11 cellular contexts compared by ENCODE assay signal in genomic region chr18:57776354-57776753, GRCh38. TPM values are rescaled to one million over a fixed set of nuclear protein-coding genes. Genes with fewer than 3 reads are reported as not detected.
DNase-seq lines count a peak whose midpoint lies in the region; TF ChIP-seq lines count a peak whose summit lies in the region.
"Had no signal": no experiment of that assay in that cellular context is flagged by ENCODE, and none has a peak within 500 bp of the region (broad histone marks: within the 10 kb centered on the region; RNA-seq: fewer than 3 reads in every experiment).

No MANE protein-coding gene starts in this region.

- H3F3A ChIP-seq in MM.1S (ENCODE audit: insufficient read depth, low read length) = no peaks in the 10 kb centered on the region

- intact Hi-C loops in activated CD4-positive, alpha-beta memory T cell treated with anti-CD3 and anti-CD28 coated beads for 36 hours (cut with micrococcal nuclease) = no loop called here
- intact Hi-C loops in stomach (cut with DNase I; ENCODE audit: low total_unique reads) = no loop called here

- no peak for TF ChIP-seq POLR2A in stomach (IDR thresholded peaks at IDR 0.05)

- POLR2A ChIA-PET in activated CD4-positive, alpha-beta memory T cell treated with anti-CD3 and anti-CD28 coated beads for 36 hours (lab: Charles Lee) = no interaction called here
- POLR2A ChIA-PET in activated CD4-positive, alpha-beta memory T cell treated with anti-CD3 and anti-CD28 coated beads, Interleukin-2, amount 10 ng/mL, durations not matched to agents 7 days and 5 days (lab: Charles Lee) = no interaction called here

- H3K27ac Mint-ChIP-seq in activated CD4-positive, alpha-beta memory T cell treated with anti-CD3 and anti-CD28 coated beads for 36 hours = no peak overlapping the region
- H3K27ac Mint-ChIP-seq in activated CD4-positive, alpha-beta memory T cell treated with anti-CD3 and anti-CD28 coated beads, Interleukin-2, amount 10 ng/mL, durations not matched to agents 7 days and 5 days = no peak overlapping the region
- H3K27ac Mint-ChIP-seq: activated B cell treated with CpG ODN at 0.5 μM for 24 hours had no signal

- H3K27me3 Mint-ChIP-seq in activated CD4-positive, alpha-beta memory T cell treated with anti-CD3 and anti-CD28 coated beads for 36 hours = no peaks in the 10 kb centered on the region
- no peaks in the 10 kb centered on the region for H3K27me3 Mint-ChIP-seq in activated CD4-positive, alpha-beta memory T cell treated with anti-CD3 and anti-CD28 coated beads, Interleukin-2, amount 10 ng/mL, durations not matched to agents 7 days and 5 days
- H3K27me3 Mint-ChIP-seq: activated B cell treated with CpG ODN at 0.5 μM for 24 hours had no signal

- no peak overlapping the region for H3K4me3 Mint-ChIP-seq in activated CD4-positive, alpha-beta memory T cell treated with anti-CD3 and anti-CD28 coated beads for 36 hours
- no peak overlapping the region for H3K4me3 Mint-ChIP-seq in activated CD4-positive, alpha-beta memory T cell treated with anti-CD3 and anti-CD28 coated beads, Interleukin-2, amount 10 ng/mL, durations not matched to agents 7 days and 5 days
- H3K4me3 Mint-ChIP-seq: activated B cell treated with CpG ODN at 0.5 μM for 24 hours had no signal

- no peaks in the 10 kb centered on the region for H3K9me2 ChIP-seq in MM.1S (replicated peaks; ENCODE audit: insufficient read depth, low read length)

- H3K4me1 Mint-ChIP-seq in activated CD4-positive, alpha-beta memory T cell treated with anti-CD3 and anti-CD28 coated beads for 36 hours (ENCODE audit: low read depth) = peaks cover 4% of the 10 kb centered on the region
- H3K4me1 Mint-ChIP-seq in activated CD4-positive, alpha-beta memory T cell treated with anti-CD3 and anti-CD28 coated beads, Interleukin-2, amount 10 ng/mL, durations not matched to agents 7 days and 5 days = peaks cover 5% of the 10 kb centered on the region

- no peaks in the 10 kb centered on the region for H3K79me2 ChIP-seq in MM.1S (ENCODE audit: low read length)

- no peak overlapping the region for H2AFZ ChIP-seq in MM.1S (ENCODE audit: low read length)

- TF ChIP-seq CTCF in stomach (IDR thresholded peaks at IDR 0.05) = no peak
- TF ChIP-seq CTCF in MM.1S (IDR thresholded peaks at IDR 0.05; ENCODE audit: low read length) = no peak

- H3K4me2 ChIP-seq in MM.1S (ENCODE audit: low read depth, low read length) = no peak overlapping the region

- H3K27ac ChIP-seq in stomach = peak overlapping the region; percentile 78 to 89 (median 83)
- H3K27ac ChIP-seq in MM.1S (ENCODE audit: low read length) = no peak overlapping the region

- H4K20me1 ChIP-seq in MM.1S (ENCODE audit: insufficient read depth, low read length) = no peaks in the 10 kb centered on the region

- no peak overlapping the region for H3K4me3 ChIP-seq in stomach
- no peak overlapping the region for H3K4me3 ChIP-seq in MM.1S (ENCODE audit: low read length)

- CTCF ChIA-PET in activated CD4-positive, alpha-beta memory T cell treated with anti-CD3 and anti-CD28 coated beads for 36 hours (lab: Charles Lee) = interaction anchor here (0.6 kb wide), 3 partner anchors 11 to 764 kb away, joined by 3 to 4 read pairs (median 3); no protein-coding TSS in a partner anchor
- CTCF ChIA-PET in activated CD4-positive, alpha-beta memory T cell treated with anti-CD3 and anti-CD28 coated beads, Interleukin-2, amount 10 ng/mL, durations not matched to agents 7 days and 5 days (lab: Charles Lee) = no interaction called here

- H3K4me1 ChIP-seq in stomach (peaks cover 58 to 97% (median 82%) of the 10 kb centered on the region in 4 donors), MM.1S (ENCODE audit: low read length) (no peaks in the 10 kb centered on the region)

- H3K9ac ChIP-seq in MM.1S (ENCODE audit: low read length) = no peak overlapping the region

- H3K36me3 ChIP-seq in stomach (no peaks in the 10 kb centered on the region), MM.1S (replicated peaks; ENCODE audit: insufficient read depth, low read length) (no peaks in the 10 kb centered on the region)

- H3K27me3 ChIP-seq in stomach (no peaks in the 10 kb centered on the region), MM.1S (replicated peaks; ENCODE audit: insufficient read depth, low read length) (no peaks in the 10 kb centered on the region)

- H3K9me3 Mint-ChIP-seq in activated CD4-positive, alpha-beta memory T cell treated with anti-CD3 and anti-CD28 coated beads for 36 hours = no peaks in the 10 kb centered on the region
- H3K9me3 Mint-ChIP-seq in activated CD4-positive, alpha-beta memory T cell treated with anti-CD3 and anti-CD28 coated beads, Interleukin-2, amount 10 ng/mL, durations not matched to agents 7 days and 5 days = no peaks in the 10 kb centered on the region
- H3K9me3 Mint-ChIP-seq: activated B cell treated with CpG ODN at 0.5 μM for 24 hours had no signal

- WGBS in stomach, 5 donors = 43 to 59% (median 49%) methylated on average over 3 of the region's 3 CpGs

- no peak for TF ChIP-seq EP300 in stomach (IDR thresholded peaks at IDR 0.05)

- peak; percentile 19 for DNase-seq in activated CD4-positive, alpha-beta memory T cell treated with anti-CD3 and anti-CD28 coated beads for 36 hours
- DNase-seq in activated CD4-positive, alpha-beta memory T cell treated with anti-CD3 and anti-CD28 coated beads, Interleukin-2, amount 10 ng/mL, durations not matched to agents 7 days and 5 days = no peak
- DNase-seq in activated naive CD8-positive, alpha-beta T cell treated with anti-CD3 and anti-CD28 coated beads, Interleukin-2, amount 50 U/mL, for 16 hours (ENCODE audit: low read depth, low spot score) = peak; percentile 2
- DNase-seq in kidney tubule cell (ENCODE audit: low spot score) = peak; percentile 28
- no peak for DNase-seq in stomach
- DNase-seq in MM.1S = no peak
- DNase-seq in HT-29 (ENCODE audit: low spot score) = no peak
- no peak for DNase-seq in epidermal melanocyte (ENCODE audit: insufficient read length, low spot score)
- DNase-seq: activated B cell treated with CpG ODN at 0.5 μM for 24 hours, NCI-H1694 treated with DMSO at 0.1 percent for 48 hours, NCI-H748 treated with DMSO at 0.1 percent for 48 hours had no signal

- H3K9me3 ChIP-seq in stomach (no peaks in the 10 kb centered on the region), MM.1S (replicated peaks; ENCODE audit: insufficient read depth, low read length) (no peaks in the 10 kb centered on the region)

- H3K36me3 Mint-ChIP-seq in activated CD4-positive, alpha-beta memory T cell treated with anti-CD3 and anti-CD28 coated beads for 36 hours = no peaks in the 10 kb centered on the region
- no peaks in the 10 kb centered on the region for H3K36me3 Mint-ChIP-seq in activated CD4-positive, alpha-beta memory T cell treated with anti-CD3 and anti-CD28 coated beads, Interleukin-2, amount 10 ng/mL, durations not matched to agents 7 days and 5 days (ENCODE audit: low read depth)

RNA-seq across cellular contexts. Expression of gene ATP8B1, which starts 26.8 kb away (rescaled TPM):
- total RNA-seq in activated CD4-positive, alpha-beta memory T cell treated with anti-CD3 and anti-CD28 coated beads for 36 hours = not detected
- not detected for total RNA-seq in activated CD4-positive, alpha-beta memory T cell treated with anti-CD3 and anti-CD28 coated beads, Interleukin-2, amount 10 ng/mL, durations not matched to agents 7 days and 5 days
- 100 to 1,000 TPM in 3 of 5 donors, 10 to 100 TPM in 2; 29.0 to 189 (median 107) TPM for total RNA-seq in stomach
- 10 to 100 TPM; 14.4 to 25.2 (median 14.9) TPM for polyA plus RNA-seq in stomach
- 25.8 and 34.0 TPM in 2 replicates for total RNA-seq in HT-29 (2014; rRNA removed; shearing (Covaris generic))

Comparison
In these comparisons a context has a peak if more than half of its experiments do, and no peak if none do; other contexts are left out.
1. DNase-seq: peak in activated CD4-positive, alpha-beta memory T cell treated with anti-CD3 and anti-CD28 coated beads for 36 hours (single experiment), activated naive CD8-positive, alpha-beta T cell treated with anti-CD3 and anti-CD28 coated beads, Interleukin-2, amount 50 U/mL, for 16 hours (single experiment) and kidney tubule cell (single experiment); none in activated CD4-positive, alpha-beta memory T cell treated with anti-CD3 and anti-CD28 coated beads, Interleukin-2, amount 10 ng/mL, durations not matched to agents 7 days and 5 days (single experiment), stomach (single experiment), MM.1S (single experiment), HT-29 (single experiment) and epidermal melanocyte (single experiment).
2. RNA of gene ATP8B1, which starts 26.8 kb away (total RNA-seq): 29.0 to 189 TPM in stomach and 25.8 to 34.0 TPM in HT-29; not detected in activated CD4-positive, alpha-beta memory T cell treated with anti-CD3 and anti-CD28 coated beads for 36 hours and not detected in activated CD4-positive, alpha-beta memory T cell treated with anti-CD3 and anti-CD28 coated beads, Interleukin-2, amount 10 ng/mL, durations not matched to agents 7 days and 5 days; every median in the first group is over 10 times any median in the second.